In the genomic region with DNA sequence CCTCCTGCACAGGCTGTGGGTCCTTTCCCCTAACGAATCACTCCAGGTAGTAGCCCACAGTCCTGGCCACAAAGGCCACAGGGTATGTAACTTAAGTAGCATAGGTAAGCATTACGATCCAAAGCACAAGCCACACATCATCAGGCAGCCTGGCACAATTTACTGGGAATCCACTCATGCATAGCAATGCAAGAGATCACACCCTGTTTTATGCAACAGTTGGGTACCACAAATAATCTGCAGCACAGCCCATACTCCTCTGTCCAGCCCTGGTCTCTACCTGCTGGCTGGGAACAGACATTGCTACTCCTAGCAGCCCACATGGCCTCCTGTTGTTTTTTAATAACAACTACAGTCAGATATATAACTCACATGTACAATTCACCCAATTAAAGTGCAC, we compare ENCODE assay signal across 13 cellular contexts. TPM values are rescaled to one million over a fixed set of nuclear protein-coding genes. Genes with fewer than 3 reads are reported as not detected.
A peak's percentile ranks its signal among the peaks of the same experiment; 100 is the strongest.
DNase-seq lines count a peak whose midpoint lies in the region; ATAC-seq, FAIRE-seq and TF ChIP-seq lines count a peak whose summit lies in the region.
"Had no signal": no experiment of that assay in that cellular context is flagged by ENCODE, and none has a peak within 500 bp of the region (broad histone marks: within the 10 kb centered on the region; RNA-seq: fewer than 3 reads in every experiment).

No MANE protein-coding gene starts in this region.

- H3K36me3 Mint-ChIP-seq in dendritic cell treated with granulocyte-macrophage colony-stimulating factor and Interleukin-4, amounts not matched to agents 40 ng/mL and 50 ng/mL, for 4 days (ENCODE audit: low read depth): no peaks in the 10 kb centered on the region

- no peak overlapping the region for H3K4me3 ChIP-seq in psoas muscle
- no peak overlapping the region for H3K4me3 ChIP-seq in pancreas
- H3K4me3 ChIP-seq: adrenal gland, stomach had no signal

- intact Hi-C loops in dendritic cell treated with granulocyte-macrophage colony-stimulating factor and Interleukin-4, amounts not matched to agents 40 ng/mL and 50 ng/mL, for 4 days (cut with micrococcal nuclease): no loop called here
- intact Hi-C loops in psoas muscle (cut with DNase I): no loop called here
- intact Hi-C loops in pancreas (cut with DNase I): no loop called here

- 38 to 62% (median 46%) methylated on average over 2 of the region's 2 CpGs for WGBS in psoas muscle, 3 donors
- WGBS in pancreas, 2 donors: 86 to 90% methylated on average over 2 of the region's 2 CpGs

- H3K9me3 ChIP-seq in psoas muscle (no peaks in the 10 kb centered on the region), pancreas (no peaks in the 10 kb centered on the region)
- H3K9me3 ChIP-seq: adrenal gland, stomach had no signal

- peaks cover 75% of the 10 kb centered on the region for H3K4me1 Mint-ChIP-seq in dendritic cell treated with granulocyte-macrophage colony-stimulating factor and Interleukin-4, amounts not matched to agents 40 ng/mL and 50 ng/mL, for 4 days (ENCODE audit: low read depth)

- H3K27me3 Mint-ChIP-seq in dendritic cell treated with granulocyte-macrophage colony-stimulating factor and Interleukin-4, amounts not matched to agents 40 ng/mL and 50 ng/mL, for 4 days: no peaks in the 10 kb centered on the region

- no peak for FAIRE-seq in pancreas (lab: Jason Lieb, UNC)

- H3K27ac ChIP-seq in psoas muscle: no peak overlapping the region
- no peak overlapping the region for H3K27ac ChIP-seq in pancreas
- H3K27ac ChIP-seq: VCaP had no signal

- H3K4me1 ChIP-seq in psoas muscle (peaks cover 62% of the 10 kb centered on the region), pancreas (peaks cover 0 to 9% (median 7%) of the 10 kb centered on the region in 3 donors)

- ATAC-seq in psoas muscle: peak; percentile 5 to 52 (median 14)
- no peak for ATAC-seq in pancreas

- H3K27ac Mint-ChIP-seq in dendritic cell treated with granulocyte-macrophage colony-stimulating factor and Interleukin-4, amounts not matched to agents 40 ng/mL and 50 ng/mL, for 4 days: peak overlapping the region; percentile 90

- no peaks in the 10 kb centered on the region for H3K9me3 Mint-ChIP-seq in dendritic cell treated with granulocyte-macrophage colony-stimulating factor and Interleukin-4, amounts not matched to agents 40 ng/mL and 50 ng/mL, for 4 days

- H3K4me3 Mint-ChIP-seq in dendritic cell treated with granulocyte-macrophage colony-stimulating factor and Interleukin-4, amounts not matched to agents 40 ng/mL and 50 ng/mL, for 4 days: no peak overlapping the region

- no peak for TF ChIP-seq CTCF in psoas muscle (IDR thresholded peaks at IDR 0.05)
- TF ChIP-seq CTCF in pancreas (IDR thresholded peaks at IDR 0.05): no peak

- H3K36me3 ChIP-seq in psoas muscle (ENCODE audit: insufficient read depth in 1 of 2, low read depth in 1 of 2) (no peaks in the 10 kb centered on the region), pancreas (no peaks in the 10 kb centered on the region)
- H3K36me3 ChIP-seq: adrenal gland, stomach had no signal

- no peaks in the 10 kb centered on the region for H3K27me3 ChIP-seq in psoas muscle (ENCODE audit: insufficient read depth in 3 of 3, low read length in 2 of 3)
- H3K27me3 ChIP-seq in pancreas: no peaks in the 10 kb centered on the region
- H3K27me3 ChIP-seq: adrenal gland, stomach had no signal

- peak; percentile 22 for DNase-seq in D341Med (ENCODE audit: low spot score)
- DNase-seq in NCI-H526 (lab: John Stamatoyannopoulos, UW): peak; percentile 26 to 72
- no peak for DNase-seq in psoas muscle
- DNase-seq in retina: no peak
- no peak for DNase-seq in NCI-H2081 (lab: John Stamatoyannopoulos, UW)
- DNase-seq in NCI-H1694 (lab: John Stamatoyannopoulos, UW): no peak
- no peak for DNase-seq in pancreas
- DNase-seq: effector CD8-positive, alpha-beta T cell; NCI-H146 had no signal

RNA-seq across cellular contexts. Expression of gene SRPK2, which starts 34.3 kb away (rescaled TPM):
- total RNA-seq in psoas muscle (10 to 100 TPM; 33.2 to 51.3 (median 39.0) TPM), pancreas (10 to 100 TPM; 14.7 to 27.4 (median 17.2) TPM)
- polyA plus RNA-seq in psoas muscle (10 to 100 TPM; 12.7 to 22.9 (median 21.7) TPM), pancreas (10 to 100 TPM in 1 of 2 donors, 1 to 10 TPM in 1; 6.5 to 12.2 TPM)

Comparison
In these comparisons a context has a peak if more than half of its experiments do, and no peak if none do; other contexts are left out.
1. DNase-seq: peak in D341Med (single experiment) and NCI-H526 (2 of 2); none in psoas muscle (0 of 2), retina (single experiment), NCI-H2081 (0 of 2), NCI-H1694 (single experiment) and pancreas (0 of 6).
2. ATAC-seq: peak in psoas muscle (4 of 4); none in pancreas (0 of 4).